ENCODE assay signal across 22 cellular contexts in genomic region chr3:161602451-161602850, GRCh38.
"Had no signal": no experiment of that assay in that cellular context is flagged by ENCODE, and none has a peak within 500 bp of the region (broad histone marks: within the 10 kb centered on the region; RNA-seq: fewer than 3 reads in every experiment).

No MANE protein-coding gene starts in this region.

- H3K9me3 ChIP-seq: colonic mucosa, left ventricle myocardium inferior, lower lobe of right lung, ovary, right atrium auricular region, sigmoid colon, stomach, thoracic aorta, transverse colon had no signal

- H3K27ac Mint-ChIP-seq: natural killer cell treated with Interleukin-12 subunit alpha and Interleukin-12 subunit beta and Interleukin-15 and Interleukin-18, amount 100 ng/mL, for 72 hours; neural progenitor cell had no signal

- H3K36me3 Mint-ChIP-seq: natural killer cell treated with Interleukin-12 subunit alpha and Interleukin-12 subunit beta and Interleukin-15 and Interleukin-18, amount 100 ng/mL, for 72 hours; neural progenitor cell had no signal

- H3K79me2 ChIP-seq: hepatocyte had no signal

- DNase-seq: colonic mucosa; dermis blood vessel endothelial cell; foreskin keratinocyte; kidney; left cardiac atrium; left ventricle myocardium inferior; lower lobe of right lung; midbrain; nucleus accumbens; ovary; sigmoid colon; stimulated activated CD4-positive, alpha-beta T cell treated with anti-CD3 and anti-CD28 coated beads, Interleukin-12 subunit alpha, Interleukin-12 subunit beta, amount 100 ng/mL, for 4 hours; stimulated activated naive CD4-positive, alpha-beta T cell; stomach; substantia nigra; transverse colon had no signal

- H3K4me2 ChIP-seq: hepatocyte, neural progenitor cell had no signal

- H3K4me1 ChIP-seq: colonic mucosa, foreskin keratinocyte, left ventricle myocardium inferior, lower lobe of right lung, right atrium auricular region, sigmoid colon, stomach, transverse colon had no signal

- H3K27me3 Mint-ChIP-seq: natural killer cell treated with Interleukin-12 subunit alpha and Interleukin-12 subunit beta and Interleukin-15 and Interleukin-18, amount 100 ng/mL, for 72 hours had no signal

- H3K27me3 ChIP-seq: colonic mucosa, foreskin keratinocyte, hepatocyte, neural progenitor cell, ovary, right atrium auricular region, sigmoid colon, stomach, transverse colon had no signal

- H3K36me3 ChIP-seq: colonic mucosa, left ventricle myocardium inferior, lower lobe of right lung, neural progenitor cell, ovary, right atrium auricular region, sigmoid colon, stomach, thoracic aorta, transverse colon had no signal

- H3K9ac ChIP-seq: neural progenitor cell had no signal

- H3K4me3 ChIP-seq: colonic mucosa, hepatocyte, left ventricle myocardium inferior, lower lobe of right lung, neural progenitor cell, ovary, right atrium auricular region, sigmoid colon, skin epidermis, stomach, thoracic aorta, transverse colon had no signal

- H3K9me3 Mint-ChIP-seq: natural killer cell treated with Interleukin-12 subunit alpha and Interleukin-12 subunit beta and Interleukin-15 and Interleukin-18, amount 100 ng/mL, for 72 hours; neural progenitor cell had no signal

- H2AFZ ChIP-seq: hepatocyte had no signal

- H3K27ac ChIP-seq: colonic mucosa, foreskin keratinocyte, hepatocyte, left ventricle myocardium inferior, lower lobe of right lung, neural progenitor cell, ovary, right atrium auricular region, sigmoid colon, skin epidermis, stomach, thoracic aorta, transverse colon had no signal

- H3K4me3 Mint-ChIP-seq: natural killer cell treated with Interleukin-12 subunit alpha and Interleukin-12 subunit beta and Interleukin-15 and Interleukin-18, amount 100 ng/mL, for 72 hours; neural progenitor cell had no signal
